21 cellular contexts compared by ENCODE assay signal in the genomic region with DNA sequence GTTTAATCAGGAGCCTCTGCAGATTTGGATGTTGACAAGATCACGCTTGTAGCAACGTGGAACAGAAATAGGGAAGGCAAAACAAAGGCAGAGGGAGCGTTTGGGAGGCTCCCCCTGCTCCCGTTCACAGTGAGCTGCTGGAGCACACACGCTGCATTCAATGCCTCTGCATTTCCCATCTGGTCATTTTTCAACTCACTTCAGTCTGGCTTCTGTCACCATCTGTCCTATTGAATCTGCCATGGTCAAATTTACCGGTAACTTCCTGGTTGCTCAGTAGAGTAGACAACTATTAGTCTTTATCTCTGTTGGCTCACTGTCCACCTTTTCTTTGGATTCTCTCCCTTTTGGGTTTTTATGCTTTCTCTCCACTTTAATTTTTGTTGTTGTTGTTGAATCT.
"Had no signal": no experiment of that assay in that cellular context is flagged by ENCODE, and none has a peak within 500 bp of the region (broad histone marks: within the 10 kb centered on the region; RNA-seq: fewer than 3 reads in every experiment).

No MANE protein-coding gene starts in this region.

- H3K27me3 ChIP-seq: ascending aorta, breast epithelium, heart right ventricle, ovary, tibial nerve, uterus had no signal

- DNase-seq: activated B cell treated with CpG ODN at 0.5 μM for 24 hours; activated CD4-positive, alpha-beta T cell treated with anti-CD3 and anti-CD28 coated beads for 48 hours; activated CD8-positive, alpha-beta memory T cell treated with anti-CD3 and anti-CD28 coated beads, Interleukin-2, amount 50 U/mL, for 4 hours; activated naive CD4-positive, alpha-beta T cell treated with anti-CD3 and anti-CD28 coated beads for 36 hours; activated T-cell treated with anti-CD3 and anti-CD28 coated beads, Interleukin-2, amount 50 U/mL, for 4 hours; effector CD8-positive, alpha-beta T cell; heart right ventricle; ovary; psoas muscle; right cardiac atrium; stimulated activated CD4-positive, alpha-beta T cell treated with anti-CD3 and anti-CD28 coated beads, Interleukin-2, amount 100 ng/mL, for 48 hours; uterus had no signal

- H3K27ac Mint-ChIP-seq: activated B cell treated with CpG ODN at 0.5 μM for 24 hours; activated naive CD4-positive, alpha-beta T cell treated with anti-CD3 and anti-CD28 coated beads for 36 hours; memory B cell; stimulated activated naive CD8-positive, alpha-beta T cell treated with anti-CD3 and anti-CD28 coated beads, Interleukin-15, Interleukin-2, amounts not matched to agents 100 ng/mL and 50 ng/mL, for 24 hours had no signal

- H3K4me3 Mint-ChIP-seq: activated B cell treated with CpG ODN at 0.5 μM for 24 hours; activated naive CD4-positive, alpha-beta T cell treated with anti-CD3 and anti-CD28 coated beads for 36 hours; activated T-cell treated with anti-CD3 and anti-CD28 coated beads, Interleukin-2, amount 50 U/mL, for 4 hours; memory B cell; neural crest cell; stimulated activated naive CD8-positive, alpha-beta T cell treated with anti-CD3 and anti-CD28 coated beads, Interleukin-15, Interleukin-2, amounts not matched to agents 100 ng/mL and 50 ng/mL, for 24 hours had no signal

- H3K36me3 ChIP-seq: ascending aorta, breast epithelium, gastroesophageal sphincter, heart right ventricle, ovary, tibial nerve, uterus had no signal

- H3K4me1 Mint-ChIP-seq: activated B cell treated with CpG ODN at 0.5 μM for 24 hours, memory B cell had no signal

- H3K9me3 Mint-ChIP-seq: activated B cell treated with CpG ODN at 0.5 μM for 24 hours; activated naive CD4-positive, alpha-beta T cell treated with anti-CD3 and anti-CD28 coated beads for 36 hours; activated T-cell treated with anti-CD3 and anti-CD28 coated beads, Interleukin-2, amount 50 U/mL, for 4 hours; stimulated activated naive CD8-positive, alpha-beta T cell treated with anti-CD3 and anti-CD28 coated beads, Interleukin-15, Interleukin-2, amounts not matched to agents 100 ng/mL and 50 ng/mL, for 24 hours had no signal

- ATAC-seq: activated T-cell treated with anti-CD3 and anti-CD28 coated beads, Interleukin-2, amount 50 U/mL, for 4 hours; esophagus mucosa; gastroesophageal sphincter; heart right ventricle; psoas muscle; right cardiac atrium had no signal

- H3K9me3 ChIP-seq: ascending aorta, breast epithelium, gastroesophageal sphincter, heart right ventricle, ovary, psoas muscle, tibial nerve, uterus had no signal

- H3K4me1 ChIP-seq: ascending aorta, breast epithelium, gastroesophageal sphincter, heart right ventricle, psoas muscle, tibial nerve, uterus had no signal

- H3K27ac ChIP-seq: ascending aorta, breast epithelium, gastroesophageal sphincter, heart right ventricle, ovary, psoas muscle, skin epidermis, tibial nerve, uterus had no signal

- H3K36me3 Mint-ChIP-seq: memory B cell had no signal

- H3K4me3 ChIP-seq: ascending aorta, breast epithelium, gastroesophageal sphincter, heart right ventricle, ovary, psoas muscle, skin epidermis, tibial nerve, uterus had no signal
